In genomic region chr18:38081516-38081915, GRCh38 we compare ENCODE assay signal across 22 cellular contexts.
"Had no signal": no experiment of that assay in that cellular context is flagged by ENCODE, and none has a peak within 500 bp of the region (broad histone marks: within the 10 kb centered on the region; RNA-seq: fewer than 3 reads in every experiment).

No MANE protein-coding gene starts in this region.

- H3K9me3 ChIP-seq: colonic mucosa, esophagus muscularis mucosa, gastrocnemius medialis, heart right ventricle, lower lobe of right lung had no signal

- H3K4me1 ChIP-seq: colonic mucosa, esophagus muscularis mucosa, gastrocnemius medialis, heart right ventricle, left lung, lower lobe of right lung had no signal

- H3K27ac ChIP-seq: colonic mucosa, esophagus muscularis mucosa, gastrocnemius medialis, heart right ventricle, left lung, lower lobe of right lung had no signal

- ATAC-seq: effector memory CD8-positive, alpha-beta T cell; gastrocnemius medialis; heart right ventricle; left cardiac atrium; left lung; left ventricle myocardium superior; lower lobe of right lung; naive thymus-derived CD4-positive, alpha-beta T cell had no signal

- H3K27me3 ChIP-seq: colonic mucosa, esophagus muscularis mucosa, gastrocnemius medialis, heart right ventricle, left lung had no signal

- H3K36me3 ChIP-seq: colonic mucosa, esophagus muscularis mucosa, gastrocnemius medialis, heart right ventricle, left lung, lower lobe of right lung had no signal

- DNase-seq: colonic mucosa; cortex of kidney; effector CD8-positive, alpha-beta T cell; effector memory CD8-positive, alpha-beta T cell; endodermal cell; foreskin melanocyte; gastrocnemius medialis; glutamatergic neuron; head of caudate nucleus; heart right ventricle; hippocampal formation; left cardiac atrium; left lung; left ventricle myocardium superior; lower lobe of right lung; mesendoderm; midbrain; naive thymus-derived CD4-positive, alpha-beta T cell had no signal

- FAIRE-seq: endometrium, islet of Langerhans, keratinocyte had no signal

- H3K4me3 ChIP-seq: colonic mucosa, esophagus muscularis mucosa, gastrocnemius medialis, heart right ventricle, left lung, lower lobe of right lung had no signal
